Comparison of ENCODE assay signal across 27 cellular contexts in the genomic region with DNA sequence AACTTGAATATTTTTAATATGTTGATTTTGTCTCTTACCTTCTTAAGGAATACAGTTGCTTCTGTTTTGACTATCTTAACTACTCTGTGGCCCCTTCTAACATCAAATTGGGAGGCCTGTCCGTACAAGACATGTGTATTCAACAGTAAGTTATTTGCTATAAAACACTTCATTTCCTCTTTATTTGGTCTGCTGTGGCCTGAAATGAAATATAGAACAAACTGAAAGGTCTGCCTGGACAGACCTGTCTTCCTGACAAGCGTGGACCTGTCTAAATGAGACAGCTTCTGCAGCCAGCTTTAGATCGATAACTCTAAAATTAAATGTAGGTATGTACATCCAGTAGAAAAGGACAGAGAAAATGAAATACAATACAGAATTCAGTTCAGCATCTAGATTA. TPM values are rescaled to one million over a fixed set of nuclear protein-coding genes. Genes with fewer than 3 reads are reported as not detected.
"Had no signal": no experiment of that assay in that cellular context is flagged by ENCODE, and none has a peak within 500 bp of the region (broad histone marks: within the 10 kb centered on the region; RNA-seq: fewer than 3 reads in every experiment).

No MANE protein-coding gene starts in this region.

- H3K4me1 ChIP-seq: adrenal gland had no signal

- H3K36me3 ChIP-seq: adrenal gland, ascending aorta, heart right ventricle, left ventricle myocardium inferior, right lobe of liver, thoracic aorta had no signal

- H3K27ac ChIP-seq: adrenal gland, heart right ventricle, left ventricle myocardium inferior, right lobe of liver, VCaP had no signal

- H3K27me3 ChIP-seq: ascending aorta had no signal

- H3K4me3 ChIP-seq: adrenal gland, ascending aorta, heart right ventricle, left ventricle myocardium inferior, right lobe of liver, thoracic aorta had no signal

- ATAC-seq: effector memory CD8-positive, alpha-beta T cell; esophagus mucosa; heart right ventricle; natural killer cell; right lobe of liver had no signal

- H3K9me3 ChIP-seq: adrenal gland, right lobe of liver had no signal

- DNase-seq: activated CD4-positive, alpha-beta T cell treated with anti-CD3 and anti-CD28 coated beads for 4 hours; activated CD4-positive, alpha-beta T cell treated with anti-CD3 and anti-CD28 coated beads, Interleukin-2, amount 50 U/mL, for 48 hours; activated CD8-positive, alpha-beta memory T cell treated with anti-CD3 and anti-CD28 coated beads, Interleukin-2, amount 50 U/mL, for 4 hours; activated effector memory CD4-positive, alpha-beta T cell treated with anti-CD3 and anti-CD28 coated beads, Interleukin-2, amount 50 U/mL, for 16 hours; activated naive CD4-positive, alpha-beta T cell treated with anti-CD3 and anti-CD28 coated beads for 36 hours; activated naive CD8-positive, alpha-beta T cell treated with anti-CD3 and anti-CD28 coated beads for 36 hours; activated T-cell treated with anti-CD3 and anti-CD28 coated beads, Interleukin-2, amount 50 U/mL, for 1 hour; adrenal gland; caudate nucleus; cortex of kidney; effector memory CD8-positive, alpha-beta T cell; foreskin melanocyte; heart right ventricle; left ventricle myocardium inferior; natural killer cell; right lobe of liver; stimulated activated CD4-positive, alpha-beta T cell treated with anti-CD3 and anti-CD28 coated beads, Interleukin-12 subunit alpha, Interleukin-12 subunit beta, amount 100 ng/mL, for 4 hours; stimulated activated CD4-positive, alpha-beta T cell treated with anti-CD3 and anti-CD28 coated beads, Interleukin-4, amount 100 ng/mL, for 1 hour; SW 1271; T-helper 9 cell; trophoblast cell had no signal

RNA-seq across cellular contexts. Expression of a gene that starts 2.2 kb away (rescaled TPM):
- total RNA-seq: activated CD8-positive, alpha-beta memory T cell treated with anti-CD3 and anti-CD28 coated beads for 36 hours; activated naive CD4-positive, alpha-beta T cell treated with anti-CD3 and anti-CD28 coated beads for 36 hours; activated naive CD8-positive, alpha-beta T cell treated with anti-CD3 and anti-CD28 coated beads for 36 hours; activated T-helper 1 cell treated with anti-CD3 and anti-CD28 coated beads, Interleukin-12 subunit alpha, Interleukin-12 subunit beta, Interleukin-2, Interleukin-4 antibody, amounts not matched to agents 30 ng/mL and 10 ng/mL and 1 ng/mL, durations not matched to agents 14 hours and 24 hours and 36 hours had no signal
